Comparison of ENCODE assay signal across 1 cellular context in the genomic region with DNA sequence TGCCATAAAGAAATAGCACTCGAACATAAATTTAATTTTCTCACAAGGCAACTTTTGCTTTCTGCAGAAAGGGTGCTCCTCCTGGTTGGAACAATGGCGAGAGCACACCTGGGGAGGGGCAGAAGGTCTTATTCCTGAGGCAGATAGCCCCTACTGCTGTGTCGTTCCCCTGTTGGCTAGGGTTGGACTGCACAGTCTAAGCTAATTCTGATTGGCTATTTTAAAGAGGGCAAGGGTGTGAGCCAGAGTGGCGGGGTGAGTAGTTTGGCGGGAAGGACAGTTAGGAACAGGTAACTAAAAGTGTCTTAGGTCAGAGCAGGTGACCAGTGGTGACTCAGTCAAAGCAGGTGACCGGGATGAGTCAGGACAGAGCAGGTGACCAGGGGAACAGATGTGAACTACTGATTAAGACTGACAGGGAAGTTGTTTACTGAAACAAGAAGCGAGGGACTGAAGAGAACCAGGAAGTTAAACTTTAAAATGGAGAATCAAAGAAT.
TF ChIP-seq lines count a peak whose summit lies in the region.

No MANE protein-coding gene starts in this region.

TF ChIP-seq in K562, 482 proteins besides CTCF, POLR2A, EP300 and RAD21 (continued from another document and continues in another):
- TF ChIP-seq, protein P1, sequence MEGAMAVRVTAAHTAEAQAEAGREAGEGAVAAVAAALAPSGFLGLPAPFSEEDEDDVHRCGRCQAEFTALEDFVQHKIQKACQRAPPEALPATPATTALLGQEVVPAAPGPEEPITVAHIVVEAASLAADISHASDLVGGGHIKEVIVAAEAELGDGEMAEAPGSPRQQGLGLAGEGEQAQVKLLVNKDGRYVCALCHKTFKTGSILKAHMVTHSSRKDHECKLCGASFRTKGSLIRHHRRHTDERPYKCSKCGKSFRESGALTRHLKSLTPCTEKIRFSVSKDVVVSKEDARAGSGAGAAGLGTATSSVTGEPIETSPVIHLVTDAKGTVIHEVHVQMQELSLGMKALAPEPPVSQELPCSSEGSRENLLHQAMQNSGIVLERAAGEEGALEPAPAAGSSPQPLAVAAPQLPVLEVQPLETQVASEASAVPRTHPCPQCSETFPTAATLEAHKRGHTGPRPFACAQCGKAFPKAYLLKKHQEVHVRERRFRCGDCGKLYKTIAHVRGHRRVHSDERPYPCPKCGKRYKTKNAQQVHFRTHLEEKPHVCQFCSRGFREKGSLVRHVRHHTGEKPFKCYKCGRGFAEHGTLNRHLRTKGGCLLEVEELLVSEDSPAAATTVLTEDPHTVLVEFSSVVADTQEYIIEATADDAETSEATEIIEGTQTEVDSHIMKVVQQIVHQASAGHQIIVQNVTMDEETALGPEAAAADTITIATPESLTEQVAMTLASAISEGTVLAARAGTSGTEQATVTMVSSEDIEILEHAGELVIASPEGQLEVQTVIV (CRISPR knock-in tag; IDR thresholded peaks at IDR 0.05; ENCODE audit: borderline replicate concordance), result no peak
- TF ChIP-seq, protein P2, sequence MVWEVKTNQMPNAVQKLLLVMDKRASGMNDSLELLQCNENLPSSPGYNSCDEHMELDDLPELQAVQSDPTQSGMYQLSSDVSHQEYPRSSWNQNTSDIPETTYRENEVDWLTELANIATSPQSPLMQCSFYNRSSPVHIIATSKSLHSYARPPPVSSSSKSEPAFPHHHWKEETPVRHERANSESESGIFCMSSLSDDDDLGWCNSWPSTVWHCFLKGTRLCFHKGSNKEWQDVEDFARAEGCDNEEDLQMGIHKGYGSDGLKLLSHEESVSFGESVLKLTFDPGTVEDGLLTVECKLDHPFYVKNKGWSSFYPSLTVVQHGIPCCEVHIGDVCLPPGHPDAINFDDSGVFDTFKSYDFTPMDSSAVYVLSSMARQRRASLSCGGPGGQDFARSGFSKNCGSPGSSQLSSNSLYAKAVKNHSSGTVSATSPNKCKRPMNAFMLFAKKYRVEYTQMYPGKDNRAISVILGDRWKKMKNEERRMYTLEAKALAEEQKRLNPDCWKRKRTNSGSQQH (CRISPR knock-in tag; IDR thresholded peaks at IDR 0.05), result no peak
- TF ChIP-seq FOXP1 (CRISPR knock-in tag; IDR thresholded peaks at IDR 0.05) (no peak), ZNF766 (CRISPR knock-in tag; conservative IDR thresholded peaks at IDR 0.05) (no peak), POLR2AphosphoS2 (IDR thresholded peaks at IDR 0.05; ENCODE audit: low read length) (no peak), ESRRB (CRISPR knock-in tag; IDR thresholded peaks at IDR 0.05; ENCODE audit: borderline replicate concordance) (no peak), PHB (CRISPR knock-in tag; IDR thresholded peaks at IDR 0.05) (no peak), GTF2E2 (tag; IDR thresholded peaks at IDR 0.05) (peak; percentile 21; the same call in 1 of the 2 replicates), SRSF9 (IDR thresholded peaks at IDR 0.05; ENCODE audit: borderline replicate concordance, low read depth, low read length) (no peak), SRSF3 (IDR thresholded peaks at IDR 0.05; ENCODE audit: insufficient read depth, low read length) (no peak), ZNF76 (CRISPR knock-in tag; IDR thresholded peaks at IDR 0.05; ENCODE audit: borderline replicate concordance) (no peak), PML (IDR thresholded peaks at IDR 0.05; ENCODE audit: low read length) (no peak), FOXK2 (conservative IDR thresholded peaks at IDR 0.05 in 1 of 2, IDR thresholded peaks at IDR 0.05 in 1 of 2; ENCODE audit: low read depth in 2 of 2) (peak; percentile 72 to 83; a peak in 3 of 4 replicates), SMARCA5 (IDR thresholded peaks at IDR 0.05) (peak; percentile 35; the same call in 1 of the 2 replicates), U2AF1 (optimal IDR thresholded peaks at IDR 0.05; ENCODE audit: low read depth, low read length) (no peak), TEAD1 (CRISPR knock-in tag; IDR thresholded peaks at IDR 0.05) (no peak), ZNF830 (CRISPR knock-in tag; IDR thresholded peaks at IDR 0.05) (no peak), TEAD2 (tag; IDR thresholded peaks at IDR 0.05) (no peak), STAG1 (CRISPR knock-in tag; IDR thresholded peaks at IDR 0.05; ENCODE audit: borderline replicate concordance) (no peak), ETV5 (CRISPR knock-in tag; IDR thresholded peaks at IDR 0.05; ENCODE audit: low read depth) (no peak), TBP (optimal IDR thresholded peaks at IDR 0.05; ENCODE audit: low read depth, low read length) (no peak)
- TF ChIP-seq, protein P3, sequence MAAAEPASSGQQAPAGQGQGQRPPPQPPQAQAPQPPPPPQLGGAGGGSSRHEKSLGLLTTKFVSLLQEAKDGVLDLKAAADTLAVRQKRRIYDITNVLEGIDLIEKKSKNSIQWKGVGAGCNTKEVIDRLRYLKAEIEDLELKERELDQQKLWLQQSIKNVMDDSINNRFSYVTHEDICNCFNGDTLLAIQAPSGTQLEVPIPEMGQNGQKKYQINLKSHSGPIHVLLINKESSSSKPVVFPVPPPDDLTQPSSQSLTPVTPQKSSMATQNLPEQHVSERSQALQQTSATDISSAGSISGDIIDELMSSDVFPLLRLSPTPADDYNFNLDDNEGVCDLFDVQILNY (CRISPR knock-in tag; IDR thresholded peaks at IDR 0.05), result no peak
- TF ChIP-seq, protein P4, sequence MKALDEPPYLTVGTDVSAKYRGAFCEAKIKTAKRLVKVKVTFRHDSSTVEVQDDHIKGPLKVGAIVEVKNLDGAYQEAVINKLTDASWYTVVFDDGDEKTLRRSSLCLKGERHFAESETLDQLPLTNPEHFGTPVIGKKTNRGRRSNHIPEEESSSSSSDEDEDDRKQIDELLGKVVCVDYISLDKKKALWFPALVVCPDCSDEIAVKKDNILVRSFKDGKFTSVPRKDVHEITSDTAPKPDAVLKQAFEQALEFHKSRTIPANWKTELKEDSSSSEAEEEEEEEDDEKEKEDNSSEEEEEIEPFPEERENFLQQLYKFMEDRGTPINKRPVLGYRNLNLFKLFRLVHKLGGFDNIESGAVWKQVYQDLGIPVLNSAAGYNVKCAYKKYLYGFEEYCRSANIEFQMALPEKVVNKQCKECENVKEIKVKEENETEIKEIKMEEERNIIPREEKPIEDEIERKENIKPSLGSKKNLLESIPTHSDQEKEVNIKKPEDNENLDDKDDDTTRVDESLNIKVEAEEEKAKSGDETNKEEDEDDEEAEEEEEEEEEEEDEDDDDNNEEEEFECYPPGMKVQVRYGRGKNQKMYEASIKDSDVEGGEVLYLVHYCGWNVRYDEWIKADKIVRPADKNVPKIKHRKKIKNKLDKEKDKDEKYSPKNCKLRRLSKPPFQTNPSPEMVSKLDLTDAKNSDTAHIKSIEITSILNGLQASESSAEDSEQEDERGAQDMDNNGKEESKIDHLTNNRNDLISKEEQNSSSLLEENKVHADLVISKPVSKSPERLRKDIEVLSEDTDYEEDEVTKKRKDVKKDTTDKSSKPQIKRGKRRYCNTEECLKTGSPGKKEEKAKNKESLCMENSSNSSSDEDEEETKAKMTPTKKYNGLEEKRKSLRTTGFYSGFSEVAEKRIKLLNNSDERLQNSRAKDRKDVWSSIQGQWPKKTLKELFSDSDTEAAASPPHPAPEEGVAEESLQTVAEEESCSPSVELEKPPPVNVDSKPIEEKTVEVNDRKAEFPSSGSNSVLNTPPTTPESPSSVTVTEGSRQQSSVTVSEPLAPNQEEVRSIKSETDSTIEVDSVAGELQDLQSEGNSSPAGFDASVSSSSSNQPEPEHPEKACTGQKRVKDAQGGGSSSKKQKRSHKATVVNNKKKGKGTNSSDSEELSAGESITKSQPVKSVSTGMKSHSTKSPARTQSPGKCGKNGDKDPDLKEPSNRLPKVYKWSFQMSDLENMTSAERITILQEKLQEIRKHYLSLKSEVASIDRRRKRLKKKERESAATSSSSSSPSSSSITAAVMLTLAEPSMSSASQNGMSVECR (CRISPR knock-in tag; IDR thresholded peaks at IDR 0.05), result no peak
- TF ChIP-seq, protein P5, sequence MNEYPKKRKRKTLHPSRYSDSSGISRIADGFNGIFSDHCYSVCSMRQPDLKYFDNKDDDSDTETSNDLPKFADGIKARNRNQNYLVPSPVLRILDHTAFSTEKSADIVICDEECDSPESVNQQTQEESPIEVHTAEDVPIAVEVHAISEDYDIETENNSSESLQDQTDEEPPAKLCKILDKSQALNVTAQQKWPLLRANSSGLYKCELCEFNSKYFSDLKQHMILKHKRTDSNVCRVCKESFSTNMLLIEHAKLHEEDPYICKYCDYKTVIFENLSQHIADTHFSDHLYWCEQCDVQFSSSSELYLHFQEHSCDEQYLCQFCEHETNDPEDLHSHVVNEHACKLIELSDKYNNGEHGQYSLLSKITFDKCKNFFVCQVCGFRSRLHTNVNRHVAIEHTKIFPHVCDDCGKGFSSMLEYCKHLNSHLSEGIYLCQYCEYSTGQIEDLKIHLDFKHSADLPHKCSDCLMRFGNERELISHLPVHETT (CRISPR knock-in tag; conservative IDR thresholded peaks at IDR 0.05 in 1 of 2, IDR thresholded peaks at IDR 0.05 in 1 of 2), result peak in 1 of 2 experiments; percentile 33; a peak in 1 of 4 replicates
- TF ChIP-seq, protein P6, sequence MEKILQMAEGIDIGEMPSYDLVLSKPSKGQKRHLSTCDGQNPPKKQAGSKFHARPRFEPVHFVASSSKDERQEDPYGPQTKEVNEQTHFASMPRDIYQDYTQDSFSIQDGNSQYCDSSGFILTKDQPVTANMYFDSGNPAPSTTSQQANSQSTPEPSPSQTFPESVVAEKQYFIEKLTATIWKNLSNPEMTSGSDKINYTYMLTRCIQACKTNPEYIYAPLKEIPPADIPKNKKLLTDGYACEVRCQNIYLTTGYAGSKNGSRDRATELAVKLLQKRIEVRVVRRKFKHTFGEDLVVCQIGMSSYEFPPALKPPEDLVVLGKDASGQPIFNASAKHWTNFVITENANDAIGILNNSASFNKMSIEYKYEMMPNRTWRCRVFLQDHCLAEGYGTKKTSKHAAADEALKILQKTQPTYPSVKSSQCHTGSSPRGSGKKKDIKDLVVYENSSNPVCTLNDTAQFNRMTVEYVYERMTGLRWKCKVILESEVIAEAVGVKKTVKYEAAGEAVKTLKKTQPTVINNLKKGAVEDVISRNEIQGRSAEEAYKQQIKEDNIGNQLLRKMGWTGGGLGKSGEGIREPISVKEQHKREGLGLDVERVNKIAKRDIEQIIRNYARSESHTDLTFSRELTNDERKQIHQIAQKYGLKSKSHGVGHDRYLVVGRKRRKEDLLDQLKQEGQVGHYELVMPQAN (IDR thresholded peaks at IDR 0.05; ENCODE audit: borderline replicate concordance), result no peak
- TF ChIP-seq, protein P7, sequence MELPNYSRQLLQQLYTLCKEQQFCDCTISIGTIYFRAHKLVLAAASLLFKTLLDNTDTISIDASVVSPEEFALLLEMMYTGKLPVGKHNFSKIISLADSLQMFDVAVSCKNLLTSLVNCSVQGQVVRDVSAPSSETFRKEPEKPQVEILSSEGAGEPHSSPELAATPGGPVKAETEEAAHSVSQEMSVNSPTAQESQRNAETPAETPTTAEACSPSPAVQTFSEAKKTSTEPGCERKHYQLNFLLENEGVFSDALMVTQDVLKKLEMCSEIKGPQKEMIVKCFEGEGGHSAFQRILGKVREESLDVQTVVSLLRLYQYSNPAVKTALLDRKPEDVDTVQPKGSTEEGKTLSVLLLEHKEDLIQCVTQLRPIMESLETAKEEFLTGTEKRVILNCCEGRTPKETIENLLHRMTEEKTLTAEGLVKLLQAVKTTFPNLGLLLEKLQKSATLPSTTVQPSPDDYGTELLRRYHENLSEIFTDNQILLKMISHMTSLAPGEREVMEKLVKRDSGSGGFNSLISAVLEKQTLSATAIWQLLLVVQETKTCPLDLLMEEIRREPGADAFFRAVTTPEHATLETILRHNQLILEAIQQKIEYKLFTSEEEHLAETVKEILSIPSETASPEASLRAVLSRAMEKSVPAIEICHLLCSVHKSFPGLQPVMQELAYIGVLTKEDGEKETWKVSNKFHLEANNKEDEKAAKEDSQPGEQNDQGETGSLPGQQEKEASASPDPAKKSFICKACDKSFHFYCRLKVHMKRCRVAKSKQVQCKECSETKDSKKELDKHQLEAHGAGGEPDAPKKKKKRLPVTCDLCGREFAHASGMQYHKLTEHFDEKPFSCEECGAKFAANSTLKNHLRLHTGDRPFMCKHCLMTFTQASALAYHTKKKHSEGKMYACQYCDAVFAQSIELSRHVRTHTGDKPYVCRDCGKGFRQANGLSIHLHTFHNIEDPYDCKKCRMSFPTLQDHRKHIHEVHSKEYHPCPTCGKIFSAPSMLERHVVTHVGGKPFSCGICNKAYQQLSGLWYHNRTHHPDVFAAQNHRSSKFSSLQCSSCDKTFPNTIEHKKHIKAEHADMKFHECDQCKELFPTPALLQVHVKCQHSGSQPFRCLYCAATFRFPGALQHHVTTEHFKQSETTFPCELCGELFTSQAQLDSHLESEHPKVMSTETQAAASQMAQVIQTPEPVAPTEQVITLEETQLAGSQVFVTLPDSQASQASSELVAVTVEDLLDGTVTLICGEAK (IDR thresholded peaks at IDR 0.05), result no peak
- TF ChIP-seq, protein P7 (CRISPR knock-in tag; IDR thresholded peaks at IDR 0.05), result no peak
- TF ChIP-seq, protein P8, sequence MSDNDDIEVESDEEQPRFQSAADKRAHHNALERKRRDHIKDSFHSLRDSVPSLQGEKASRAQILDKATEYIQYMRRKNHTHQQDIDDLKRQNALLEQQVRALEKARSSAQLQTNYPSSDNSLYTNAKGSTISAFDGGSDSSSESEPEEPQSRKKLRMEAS (CRISPR knock-in tag; IDR thresholded peaks at IDR 0.05), result no peak; the same call in 1 of the 2 replicates
- TF ChIP-seq, protein P9, sequence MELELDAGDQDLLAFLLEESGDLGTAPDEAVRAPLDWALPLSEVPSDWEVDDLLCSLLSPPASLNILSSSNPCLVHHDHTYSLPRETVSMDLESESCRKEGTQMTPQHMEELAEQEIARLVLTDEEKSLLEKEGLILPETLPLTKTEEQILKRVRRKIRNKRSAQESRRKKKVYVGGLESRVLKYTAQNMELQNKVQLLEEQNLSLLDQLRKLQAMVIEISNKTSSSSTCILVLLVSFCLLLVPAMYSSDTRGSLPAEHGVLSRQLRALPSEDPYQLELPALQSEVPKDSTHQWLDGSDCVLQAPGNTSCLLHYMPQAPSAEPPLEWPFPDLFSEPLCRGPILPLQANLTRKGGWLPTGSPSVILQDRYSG (tag; conservative IDR thresholded peaks at IDR 0.05; ENCODE audit: low read depth), result 0 out of 2 replicates have a peak, but pooled peaks have one; percentile 40
